8 cellular contexts compared by ENCODE assay signal in the genomic region with DNA sequence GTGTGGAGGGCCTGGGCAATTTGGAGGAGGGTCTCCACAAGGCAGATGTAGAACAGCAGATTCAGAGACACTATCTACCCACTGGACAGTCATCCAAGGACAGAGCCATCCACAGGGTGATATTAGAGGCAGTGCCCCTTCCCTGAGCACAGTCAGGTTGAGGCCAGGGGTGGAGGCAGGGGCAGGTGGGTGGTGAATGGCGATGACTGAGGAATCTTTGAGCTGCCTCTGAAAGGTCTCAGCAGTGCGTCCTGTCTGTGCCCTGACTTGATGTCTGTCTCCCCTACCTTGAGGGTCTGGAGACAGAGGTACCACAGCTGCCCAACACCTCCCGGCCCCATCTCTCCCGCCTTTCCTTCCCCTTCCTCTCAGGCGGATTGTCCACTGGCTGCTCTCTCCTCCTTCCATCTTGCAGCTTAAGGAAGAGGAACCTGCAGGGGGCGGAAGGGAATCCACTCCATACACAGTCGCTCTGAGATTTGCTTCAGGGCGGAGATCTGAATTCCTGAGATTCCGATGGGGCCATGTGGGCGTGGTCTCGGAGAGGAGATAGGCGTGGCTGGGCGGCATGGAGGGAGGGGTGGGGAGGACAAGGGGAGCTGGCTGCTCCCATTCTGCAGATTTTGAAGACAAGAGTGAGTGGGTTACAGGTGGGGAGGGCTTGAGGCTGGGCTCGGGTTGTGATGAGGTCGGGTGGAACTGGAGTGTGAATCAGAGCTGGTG. TPM values are rescaled to one million over a fixed set of nuclear protein-coding genes. Genes with fewer than 3 reads are reported as not detected.
DNase-seq lines count a peak whose midpoint lies in the region; ATAC-seq and TF ChIP-seq lines count a peak whose summit lies in the region.

No MANE protein-coding gene starts in this region.

- H3K27me3 ChIP-seq in osteoblast (ENCODE audit: insufficient read depth, low read length), result peaks cover 33% of the 10 kb centered on the region

- H4K20me1 ChIP-seq in osteoblast (ENCODE audit: insufficient read depth, low read length), result no peaks in the 10 kb centered on the region

- peaks cover 8% of the 10 kb centered on the region for H3K4me1 ChIP-seq in osteoblast (ENCODE audit: insufficient read depth, low read length)

- no peak for ATAC-seq in HG02870 (IDR thresholded peaks at IDR 0.05; ENCODE audit: unreplicated experiment)
- ATAC-seq in HG03280 (IDR thresholded peaks at IDR 0.05; ENCODE audit: unreplicated experiment), result no peak
- ATAC-seq in GM19397 (IDR thresholded peaks at IDR 0.05; ENCODE audit: unreplicated experiment), result no peak

- no peaks in the 10 kb centered on the region for H3K36me3 ChIP-seq in osteoblast (ENCODE audit: insufficient read depth, low read length)

- DNase-seq in GM04503 (ENCODE audit: low read depth) (peak; percentile 45), RKO (ENCODE audit: low spot score) (peak; percentile 80), fibroblast of the aortic adventitia (ENCODE audit: low read depth) (peak; percentile 81), osteoblast (ENCODE audit: insufficient read length, low spot score, missing footprints) (peak; percentile 97)
- DNase-seq in activated CD8-positive, alpha-beta memory T cell treated with anti-CD3 and anti-CD28 coated beads, Interleukin-2, amount 50 U/mL, for 4 hours, result no peak

- no peak overlapping the region for H3K27ac ChIP-seq in osteoblast (ENCODE audit: low read depth, low read length)

- peak overlapping the region; percentile 93 for H2AFZ ChIP-seq in osteoblast (ENCODE audit: low read length)

- no peak overlapping the region for H3K4me3 ChIP-seq in fibroblast of the aortic adventitia (ENCODE audit: low read depth, low read length)
- H3K4me3 ChIP-seq in osteoblast (ENCODE audit: insufficient read depth, low read length), result peak overlapping the region; percentile 24

- TF ChIP-seq CTCF in fibroblast of the aortic adventitia (IDR thresholded peaks at IDR 0.05; ENCODE audit: insufficient read depth, low read length) (peak; percentile 72), osteoblast (IDR thresholded peaks at IDR 0.05; ENCODE audit: extremely low read depth, low read depth, low read length) (peak; percentile 72)

- peak overlapping the region; percentile 45 for H3K4me2 ChIP-seq in osteoblast (ENCODE audit: insufficient read depth, low read length)

- H3K9me3 ChIP-seq in osteoblast (ENCODE audit: low read depth, low read length), result no peaks in the 10 kb centered on the region

- H3K79me2 ChIP-seq in osteoblast (ENCODE audit: insufficient read depth, low read length), result no peaks in the 10 kb centered on the region

RNA-seq across cellular contexts. Expression of gene MUCL3, which starts 1.7 kb away (rescaled TPM):
- total RNA-seq in fibroblast of the aortic adventitia (ENCODE audit: low replicate concordance) (under 0.01 TPM in 1 of 2 replicates, not detected in the other), osteoblast (not detected in 2 replicates)

RNA-seq across cellular contexts. Expression of gene SFTA2, which starts 10.5 kb away (rescaled TPM):
- total RNA-seq in fibroblast of the aortic adventitia (ENCODE audit: low replicate concordance), result not detected in 2 replicates
- not detected in 2 replicates for total RNA-seq in osteoblast

RNA-seq across cellular contexts. Expression of gene VARS2, which starts 28.5 kb away (rescaled TPM):
- 15.6 and 18.5 TPM in 2 replicates for total RNA-seq in fibroblast of the aortic adventitia (ENCODE audit: low replicate concordance)
- 14.5 and 15.6 TPM in 2 replicates for total RNA-seq in osteoblast

RNA-seq across cellular contexts. Expression of gene GTF2H4, which starts 34.5 kb away (rescaled TPM):
- total RNA-seq in fibroblast of the aortic adventitia (ENCODE audit: low replicate concordance) (3.8 and 12.7 TPM in 2 replicates), osteoblast (8.8 and 10.9 TPM in 2 replicates)

RNA-seq across cellular contexts. Expression of gene MUC21, which starts 41.0 kb away (rescaled TPM):
- total RNA-seq in fibroblast of the aortic adventitia (ENCODE audit: low replicate concordance), result not detected in 2 replicates
- not detected in 2 replicates for total RNA-seq in osteoblast
